1 cellular context compared by ENCODE assay signal in genomic region chr22:50659711-50660110, GRCh38. TPM values are rescaled to one million over a fixed set of nuclear protein-coding genes. Genes with fewer than 3 reads are reported as not detected.
"Had no signal": no experiment of that assay in that cellular context is flagged by ENCODE, and none has a peak within 500 bp of the region (broad histone marks: within the 10 kb centered on the region; RNA-seq: fewer than 3 reads in every experiment).

No MANE protein-coding gene starts in this region.

RNA-seq across cellular contexts. Expression of gene MAPK8IP2, which starts 59.1 kb away (rescaled TPM):
- total RNA-seq: ascending aorta had no signal
